In genomic region chr1:76136894-76137293, GRCh38 we compare ENCODE assay signal across 22 cellular contexts.
A peak's percentile ranks its signal among the peaks of the same experiment; 100 is the strongest.
DNase-seq lines count a peak whose midpoint lies in the region; ATAC-seq and TF ChIP-seq lines count a peak whose summit lies in the region.
"Had no signal": no experiment of that assay in that cellular context is flagged by ENCODE, and none has a peak within 500 bp of the region (broad histone marks: within the 10 kb centered on the region; RNA-seq: fewer than 3 reads in every experiment).

No MANE protein-coding gene starts in this region.

- no peak for TF ChIP-seq RAD21 in SK-N-SH (IDR thresholded peaks at IDR 0.05; ENCODE audit: low read length)

- no peak overlapping the region for H3K4me3 ChIP-seq in left ventricle myocardium inferior
- no peak overlapping the region for H3K4me3 ChIP-seq in upper lobe of left lung
- no peak overlapping the region for H3K4me3 ChIP-seq in SK-N-SH (ENCODE audit: low read depth in 2 of 2, low read length in 1 of 2)
- H3K4me3 ChIP-seq: stomach had no signal

- TF ChIP-seq EP300 in upper lobe of left lung (IDR thresholded peaks at IDR 0.05), result no peak
- TF ChIP-seq EP300 in SK-N-SH (IDR thresholded peaks at IDR 0.05; ENCODE audit: borderline replicate concordance in 1 of 2, low read depth in 1 of 2, low read length in 1 of 2), result no peak

- peak; percentile 70 for ATAC-seq in GM21723 (IDR thresholded peaks at IDR 0.05; ENCODE audit: unreplicated experiment)
- ATAC-seq in HG03575 (IDR thresholded peaks at IDR 0.05; ENCODE audit: extremely low read depth, insufficient number of reproducible peaks, low FRiP score, unreplicated experiment), result peak; percentile 51
- ATAC-seq in upper lobe of left lung (ENCODE audit: low FRiP score in 2 of 2), result no peak

- no peaks in the 10 kb centered on the region for H3K36me3 ChIP-seq in left ventricle myocardium inferior
- H3K36me3 ChIP-seq in upper lobe of left lung, result no peaks in the 10 kb centered on the region
- peaks cover 0 to 2% of the 10 kb centered on the region in 2 experiments for H3K36me3 ChIP-seq in SK-N-SH (replicated peaks in 1 of 2; ENCODE audit: control insufficient read depth in 1 of 2, insufficient read depth in 2 of 2, low read length in 1 of 2)
- H3K36me3 ChIP-seq: stomach had no signal

- no peak overlapping the region for H3K4me2 ChIP-seq in SK-N-SH

- H3K27ac ChIP-seq in left ventricle myocardium inferior (replicated peaks) (peak overlapping the region; percentile 88), upper lobe of left lung (peak overlapping the region; percentile 34 to 79 (median 78)), SK-N-SH (ENCODE audit: low read depth in 2 of 2, low read length in 1 of 2) (no peak overlapping the region)

- WGBS in upper lobe of left lung, 2 donors, result 83 to 89% methylated on average over 3 of the region's 3 CpGs
- WGBS in SK-N-SH (ENCODE audit: low lambda C conversion rate), result 97% methylated on average over 3 of the region's 3 CpGs

- no peaks in the 10 kb centered on the region for H4K20me1 ChIP-seq in SK-N-SH (ENCODE audit: insufficient read depth)

- DNase-seq in left ventricle myocardium inferior (no peak), cardiac septum (ENCODE audit: low spot score) (no peak), upper lobe of left lung (no peak), SK-N-SH (no peak), erythroblast (lab: John Stamatoyannopoulos, UW) (no peak)
- DNase-seq in activated CD4-positive, alpha-beta T cell treated with anti-CD3 and anti-CD28 coated beads, Interleukin-2, amount 50 U/mL, for 4 hours, result no peak
- DNase-seq: activated CD4-positive, alpha-beta T cell treated with anti-CD3 and anti-CD28 coated beads, Interleukin-2, amount 10 ng/mL, durations not matched to agents 7 days and 5 days; activated CD8-positive, alpha-beta memory T cell treated with anti-CD3 and anti-CD28 coated beads, Interleukin-2, amount 50 U/mL, for 48 hours; activated effector memory CD4-positive, alpha-beta T cell treated with Interleukin-2 at 50 U/mL for 16 hours; cortex of kidney; EL; H7; KBM-7; kidney glomerular epithelial cell; NCI-H2107; NCI-H526 treated with DMSO at 0.1 percent for 48 hours; nephron progenitor cell; posterior cingulate gyrus; SHP77; stomach had no signal

- intact Hi-C loops in left ventricle myocardium inferior (cut with micrococcal nuclease), result no loop called here
- intact Hi-C loops in cardiac septum (cut with DNase I), result no loop called here

- H3K79me2 ChIP-seq in SK-N-SH (ENCODE audit: insufficient read depth), result no peaks in the 10 kb centered on the region

- TF ChIP-seq POLR2A in upper lobe of left lung (IDR thresholded peaks at IDR 0.05) (no peak), erythroblast (IDR thresholded peaks at IDR 0.05; ENCODE audit: low read length) (no peak)

- H3K27me3 ChIP-seq in left ventricle myocardium inferior (ENCODE audit: low read depth) (no peaks in the 10 kb centered on the region), upper lobe of left lung (no peaks in the 10 kb centered on the region), SK-N-SH (ENCODE audit: insufficient read depth) (no peaks in the 10 kb centered on the region)
- H3K27me3 ChIP-seq: stomach had no signal

- POLR2A ChIA-PET in SK-N-SH (lab: Yijun Ruan, JAX), result no interaction called here

- H3K4me1 ChIP-seq in left ventricle myocardium inferior, result peaks cover 54% of the 10 kb centered on the region
- H3K4me1 ChIP-seq in upper lobe of left lung, result peaks cover 0 to 18% (median 14%) of the 10 kb centered on the region in 4 donors
- peaks cover 0 to 2% of the 10 kb centered on the region in 2 experiments; a peak in 1 of 4 replicates for H3K4me1 ChIP-seq in SK-N-SH (ENCODE audit: control insufficient read depth in 1 of 2, insufficient read depth in 2 of 2, low read depth in 1 of 2, low read length in 1 of 2)

- no peak overlapping the region for H3K9ac ChIP-seq in SK-N-SH

- H3F3A ChIP-seq in SK-N-SH (replicated peaks; ENCODE audit: insufficient read depth), result no peaks in the 10 kb centered on the region

- no peaks in the 10 kb centered on the region for H3K9me2 ChIP-seq in SK-N-SH

- H3K9me3 ChIP-seq in left ventricle myocardium inferior (replicated peaks) (no peaks in the 10 kb centered on the region), upper lobe of left lung (no peaks in the 10 kb centered on the region), SK-N-SH (no peaks in the 10 kb centered on the region)
- H3K9me3 ChIP-seq: stomach had no signal

- H2AFZ ChIP-seq in SK-N-SH (ENCODE audit: low read depth), result no peak overlapping the region

- CTCF ChIA-PET in SK-N-SH (lab: Yijun Ruan, JAX), result interaction anchor here (1.0 to 1.6 kb wide), 3 partner anchors 14 to 989 kb away, joined by 3 to 4 read pairs (median 3); no protein-coding TSS in a partner anchor

- TF ChIP-seq CTCF in left ventricle myocardium inferior (IDR thresholded peaks at IDR 0.05; ENCODE audit: borderline replicate concordance) (no peak), upper lobe of left lung (IDR thresholded peaks at IDR 0.05) (no peak), SK-N-SH (IDR thresholded peaks at IDR 0.05) (no peak)

TF ChIP-seq in SK-N-SH, 30 proteins besides CTCF, POLR2A, EP300 and RAD21:
- TF ChIP-seq, protein P1, sequence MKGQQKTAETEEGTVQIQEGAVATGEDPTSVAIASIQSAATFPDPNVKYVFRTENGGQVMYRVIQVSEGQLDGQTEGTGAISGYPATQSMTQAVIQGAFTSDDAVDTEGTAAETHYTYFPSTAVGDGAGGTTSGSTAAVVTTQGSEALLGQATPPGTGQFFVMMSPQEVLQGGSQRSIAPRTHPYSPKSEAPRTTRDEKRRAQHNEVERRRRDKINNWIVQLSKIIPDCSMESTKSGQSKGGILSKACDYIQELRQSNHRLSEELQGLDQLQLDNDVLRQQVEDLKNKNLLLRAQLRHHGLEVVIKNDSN (IDR thresholded peaks at IDR 0.05; ENCODE audit: borderline replicate concordance, low read depth), result no peak
- TF ChIP-seq NRF1 (IDR thresholded peaks at IDR 0.05; ENCODE audit: low read depth, low read length), result no peak
- no peak for TF ChIP-seq POLR2AphosphoS5 (IDR thresholded peaks at IDR 0.05; ENCODE audit: low read depth, low read length)
- TF ChIP-seq FOXM1 (IDR thresholded peaks at IDR 0.05; ENCODE audit: low read depth), result no peak
- TF ChIP-seq, protein P2, sequence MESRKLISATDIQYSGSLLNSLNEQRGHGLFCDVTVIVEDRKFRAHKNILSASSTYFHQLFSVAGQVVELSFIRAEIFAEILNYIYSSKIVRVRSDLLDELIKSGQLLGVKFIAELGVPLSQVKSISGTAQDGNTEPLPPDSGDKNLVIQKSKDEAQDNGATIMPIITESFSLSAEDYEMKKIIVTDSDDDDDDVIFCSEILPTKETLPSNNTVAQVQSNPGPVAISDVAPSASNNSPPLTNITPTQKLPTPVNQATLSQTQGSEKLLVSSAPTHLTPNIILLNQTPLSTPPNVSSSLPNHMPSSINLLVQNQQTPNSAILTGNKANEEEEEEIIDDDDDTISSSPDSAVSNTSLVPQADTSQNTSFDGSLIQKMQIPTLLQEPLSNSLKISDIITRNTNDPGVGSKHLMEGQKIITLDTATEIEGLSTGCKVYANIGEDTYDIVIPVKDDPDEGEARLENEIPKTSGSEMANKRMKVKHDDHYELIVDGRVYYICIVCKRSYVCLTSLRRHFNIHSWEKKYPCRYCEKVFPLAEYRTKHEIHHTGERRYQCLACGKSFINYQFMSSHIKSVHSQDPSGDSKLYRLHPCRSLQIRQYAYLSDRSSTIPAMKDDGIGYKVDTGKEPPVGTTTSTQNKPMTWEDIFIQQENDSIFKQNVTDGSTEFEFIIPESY (IDR thresholded peaks at IDR 0.05; ENCODE audit: borderline replicate concordance, low read depth), result no peak
- no peak for TF ChIP-seq TAF1 (IDR thresholded peaks at IDR 0.05; ENCODE audit: borderline replicate concordance, low read depth, low read length)
- no peak for TF ChIP-seq ELF1 (IDR thresholded peaks at IDR 0.05)
- TF ChIP-seq YY1 (IDR thresholded peaks at IDR 0.05; ENCODE audit: low read depth), result no peak
- TF ChIP-seq, protein P3, sequence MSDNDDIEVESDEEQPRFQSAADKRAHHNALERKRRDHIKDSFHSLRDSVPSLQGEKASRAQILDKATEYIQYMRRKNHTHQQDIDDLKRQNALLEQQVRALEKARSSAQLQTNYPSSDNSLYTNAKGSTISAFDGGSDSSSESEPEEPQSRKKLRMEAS (IDR thresholded peaks at IDR 0.05; ENCODE audit: low read depth), result no peak
- TF ChIP-seq MEF2A (IDR thresholded peaks at IDR 0.05; ENCODE audit: borderline replicate concordance, low read depth), result no peak
- TF ChIP-seq CHD2 (IDR thresholded peaks at IDR 0.05; ENCODE audit: low read length, partially characterized antibody), result no peak
- TF ChIP-seq SIN3A (IDR thresholded peaks at IDR 0.05; ENCODE audit: borderline replicate concordance, low read depth, low read length), result no peak
- no peak for TF ChIP-seq RXRA (IDR thresholded peaks at IDR 0.05; ENCODE audit: borderline replicate concordance, low read depth)
- TF ChIP-seq FOXJ3 (CRISPR knock-in tag; IDR thresholded peaks at IDR 0.05), result no peak
- no peak for TF ChIP-seq MXI1 (IDR thresholded peaks at IDR 0.05; ENCODE audit: low read depth, low read length)
- no peak for TF ChIP-seq FOSL2 (IDR thresholded peaks at IDR 0.05; ENCODE audit: borderline replicate concordance, low read depth)

Comparison
In these comparisons a context has a peak if more than half of its experiments do, and no peak if none do; other contexts are left out.
1. H3K27ac ChIP-seq: peak in left ventricle myocardium inferior (single experiment) and upper lobe of left lung (4 of 4); none in SK-N-SH (0 of 2).
2. ATAC-seq: peak in GM21723 (single experiment) and HG03575 (single experiment); none in upper lobe of left lung (0 of 2).